Comparison of ENCODE assay signal across 8 cellular contexts in the genomic region with DNA sequence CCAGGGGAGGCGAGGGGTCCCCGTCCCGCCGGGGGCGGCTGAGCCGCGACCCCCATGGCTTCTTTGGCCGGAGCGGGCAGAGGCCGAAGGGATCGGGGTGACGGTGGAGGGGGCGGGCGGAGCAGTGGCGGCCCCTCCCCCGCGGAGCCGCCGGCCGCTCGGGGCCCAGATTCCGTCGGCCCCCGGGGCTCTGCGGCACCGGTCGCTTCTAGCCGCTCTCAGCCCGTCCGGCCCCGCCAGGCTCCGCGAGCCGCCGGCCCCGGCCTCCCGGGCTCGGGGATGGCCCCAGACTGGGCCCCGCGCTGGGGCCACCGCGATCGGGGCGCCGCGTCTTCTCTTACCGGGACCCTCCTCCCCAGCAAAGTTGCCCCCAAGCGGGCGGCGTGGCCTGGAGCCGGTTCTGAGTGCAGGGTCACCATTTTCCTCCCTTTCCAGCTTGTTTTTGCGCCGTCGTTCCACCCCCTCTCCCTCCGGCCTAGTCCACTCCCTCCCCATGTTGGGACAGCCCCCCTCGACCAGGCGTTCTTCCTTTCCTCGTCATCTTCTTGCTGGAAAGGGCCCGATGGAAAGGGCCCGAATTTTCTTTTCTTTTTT. TPM values are rescaled to one million over a fixed set of nuclear protein-coding genes. Genes with fewer than 3 reads are reported as not detected.
A peak's percentile ranks its signal among the peaks of the same experiment; 100 is the strongest.
DNase-seq lines count a peak whose midpoint lies in the region; ATAC-seq, FAIRE-seq and TF ChIP-seq lines count a peak whose summit lies in the region.

No MANE protein-coding gene starts in this region.

- FAIRE-seq in GM19239 (lab: Jason Lieb, UNC), result no peak

- peak; percentile 16 for ATAC-seq in GM19467 (IDR thresholded peaks at IDR 0.05; ENCODE audit: unreplicated experiment)

- H3K27ac ChIP-seq in testis, result peak overlapping the region; percentile 93 to 99

- H3K9me3 ChIP-seq in testis, result no peaks in the 10 kb centered on the region

- peak overlapping the region; percentile 89 for H3K4me3 ChIP-seq in epithelial cell of proximal tubule (ENCODE audit: low read depth, low read length)
- peak overlapping the region; percentile 92 to 98 for H3K4me3 ChIP-seq in testis

- intact Hi-C loops in testis (cut with DNase I; ENCODE audit: low total_unique reads), result no loop called here

- no peak for TF ChIP-seq POLR2A in testis (IDR thresholded peaks at IDR 0.05)

- DNase-seq in CD1c-positive myeloid dendritic cell (ENCODE audit: extremely low spot score) (peak; percentile 50), HT1080 (ENCODE audit: low read depth) (peak; percentile 59), epithelial cell of proximal tubule (ENCODE audit: low read depth) (no peak), middle frontal gyrus (ENCODE audit: extremely low spot score, low spot score) (peak; percentile 8), testis (peak; percentile 69), GM19239 (ENCODE audit: insufficient read length, low spot score) (no peak)
- DNase-seq in activated CD4-positive, alpha-beta T cell treated with anti-CD3 and anti-CD28 coated beads, Interleukin-2, amount 50 U/mL, for 48 hours, result peak; percentile 36 to 46

- H3K4me1 ChIP-seq in testis, result peaks cover 19% of the 10 kb centered on the region

- no peaks in the 10 kb centered on the region for H3K36me3 ChIP-seq in testis (ENCODE audit: low read depth, missing control alignments)

- no peak for TF ChIP-seq CTCF in epithelial cell of proximal tubule (conservative IDR thresholded peaks at IDR 0.05; ENCODE audit: low read depth, low read length)
- TF ChIP-seq CTCF in testis (IDR thresholded peaks at IDR 0.05), result no peak

- H3K27me3 ChIP-seq in testis, result no peaks in the 10 kb centered on the region

- WGBS in testis, 2 donors, result 0 to 1% methylated on average over 22 to 28 of the region's 60 CpGs

RNA-seq across cellular contexts. Expression of a gene that starts 0.8 kb away (rescaled TPM):
- 4.2 and 5.8 TPM in 2 replicates for total RNA-seq in HT1080 (2014; rRNA removed; shearing (Covaris generic))
- polyA plus RNA-seq in HT1080 (2015; cell fraction: cytosol; rRNA removed), result 7.5 and 10.6 TPM in 2 replicates
- polyA plus RNA-seq in HT1080 (2015; cell fraction: nucleus; rRNA removed), result 25.6 and 26.5 TPM in 2 replicates
- total RNA-seq in epithelial cell of proximal tubule (5.1 and 6.5 TPM in 2 replicates), testis (100 to 1,000 TPM in 1 of 2 donors, 10 to 100 TPM in 1; 72.4 to 101 TPM)
- 20.5 TPM for polyA plus RNA-seq in testis (ENCODE audit: insufficient read depth, low read depth, low replicate concordance)

Comparison
In these comparisons a context has a peak if more than half of its experiments do, and no peak if none do; other contexts are left out.
1. DNase-seq: peak in CD1c-positive myeloid dendritic cell (single experiment), HT1080 (single experiment), activated CD4-positive, alpha-beta T cell treated with anti-CD3 and anti-CD28 coated beads, Interleukin-2, amount 50 U/mL, for 48 hours (2 of 2), middle frontal gyrus (single experiment) and testis (single experiment); none in epithelial cell of proximal tubule (single experiment) and GM19239 (single experiment).